In genomic region chr16:24801761-24802302, GRCh38 we compare ENCODE assay signal across 29 cellular contexts. TPM values are rescaled to one million over a fixed set of nuclear protein-coding genes. Genes with fewer than 3 reads are reported as not detected.
DNase-seq lines count a peak whose midpoint lies in the region; ATAC-seq, FAIRE-seq and TF ChIP-seq lines count a peak whose summit lies in the region.
"Had no signal": no experiment of that assay in that cellular context is flagged by ENCODE, and none has a peak within 500 bp of the region (broad histone marks: within the 10 kb centered on the region; RNA-seq: fewer than 3 reads in every experiment).

No MANE protein-coding gene starts in this region.

- intact Hi-C loops in upper lobe of right lung (cut with DNase I) (no loop called here), colonic mucosa (cut with DNase I) (loop anchor here (10.0 kb wide), 1 partner anchor 237 kb away; no protein-coding TSS in a partner anchor)

- H3K9ac ChIP-seq in colonic mucosa (ENCODE audit: low read depth in 2 of 2, low read length in 2 of 2) = no peak overlapping the region

- H3K4me1 ChIP-seq in lung (ENCODE audit: control insufficient read depth in 2 of 2, insufficient read depth in 2 of 2, low read length in 2 of 2) (peaks cover 0 to 3% of the 10 kb centered on the region in 2 donors), upper lobe of right lung (no peaks in the 10 kb centered on the region), colonic mucosa (no peaks in the 10 kb centered on the region)
- H3K4me1 ChIP-seq: adrenal gland, gastroesophageal sphincter had no signal

- 74 to 86% methylated on average over 3 of the region's 3 CpGs for WGBS in lung, 2 donors

- H3K36me3 ChIP-seq in lung (ENCODE audit: control insufficient read depth in 2 of 2, insufficient read depth in 2 of 2, low read length in 2 of 2) (peaks cover 42 to 56% of the 10 kb centered on the region in 2 donors), upper lobe of right lung (peaks cover 99% of the 10 kb centered on the region), colonic mucosa (peaks cover 29% of the 10 kb centered on the region)

- no peak for DNase-seq in stimulated activated naive CD8-positive, alpha-beta T cell treated with anti-CD3 and anti-CD28 coated beads, Interleukin-15, Interleukin-2, amounts not matched to agents 100 U/mL and 50 U/mL, for 24 hours
- DNase-seq in astrocyte of the hippocampus (ENCODE audit: low read depth, low spot score) (peak; percentile 44), lung (ENCODE audit: low spot score) (no peak), upper lobe of right lung (no peak), colonic mucosa (no peak), D721Med (ENCODE audit: insufficient read length, low spot score) (no peak), hippocampal formation (lab: John Stamatoyannopoulos, UW) (no peak)
- DNase-seq: ACHN; activated CD8-positive, alpha-beta memory T cell treated with anti-CD3 and anti-CD28 coated beads, Interleukin-2, amount 10 ng/mL, durations not matched to agents 7 days and 5 days; adrenal gland; DMS79 treated with DMSO at 0.1 percent for 48 hours; natural killer cell; NCI-H1092 treated with DMSO at 0.1 percent for 48 hours; NCI-H187; NCI-H2171 treated with DMSO at 0.1 percent for 48 hours; NCI-H524; NK-92 treated with Interleukin-12 subunit alpha and Interleukin-12 subunit beta, amount 100 ng/mL, for 24 hours; retina; SHP77 treated with DMSO at 0.1 percent for 48 hours; SW 1271; T1000 had no signal

- peaks cover 88% of the 10 kb centered on the region for H3K36me3 Mint-ChIP-seq in stimulated activated naive CD8-positive, alpha-beta T cell treated with anti-CD3 and anti-CD28 coated beads, Interleukin-15, Interleukin-2, amounts not matched to agents 100 ng/mL and 50 ng/mL, for 24 hours (ENCODE audit: low read depth)

- H3K27ac Mint-ChIP-seq in stimulated activated naive CD8-positive, alpha-beta T cell treated with anti-CD3 and anti-CD28 coated beads, Interleukin-15, Interleukin-2, amounts not matched to agents 100 ng/mL and 50 ng/mL, for 24 hours = peak overlapping the region; percentile 59
- H3K27ac Mint-ChIP-seq: activated CD8-positive, alpha-beta memory T cell treated with anti-CD3 and anti-CD28 coated beads, Interleukin-2, amount 10 ng/mL, durations not matched to agents 7 days and 5 days had no signal

- FAIRE-seq in D721Med (lab: Jason Lieb, UNC) = no peak

- no peaks in the 10 kb centered on the region for H3K27me3 ChIP-seq in lung (ENCODE audit: control insufficient read depth, insufficient read depth)
- H3K27me3 ChIP-seq in upper lobe of right lung = no peaks in the 10 kb centered on the region
- no peaks in the 10 kb centered on the region for H3K27me3 ChIP-seq in colonic mucosa
- H3K27me3 ChIP-seq: adrenal gland, gastroesophageal sphincter, hepatocyte had no signal

- no peak overlapping the region for H3K4me3 Mint-ChIP-seq in stimulated activated naive CD8-positive, alpha-beta T cell treated with anti-CD3 and anti-CD28 coated beads, Interleukin-15, Interleukin-2, amounts not matched to agents 100 ng/mL and 50 ng/mL, for 24 hours
- H3K4me3 Mint-ChIP-seq: activated CD8-positive, alpha-beta memory T cell treated with anti-CD3 and anti-CD28 coated beads, Interleukin-2, amount 10 ng/mL, durations not matched to agents 7 days and 5 days; natural killer cell had no signal

- no peak overlapping the region for H3K27ac ChIP-seq in lung (ENCODE audit: low read depth in 1 of 2, low read length in 1 of 2)
- H3K27ac ChIP-seq in upper lobe of right lung = no peak overlapping the region
- no peak overlapping the region for H3K27ac ChIP-seq in colonic mucosa
- H3K27ac ChIP-seq: adrenal gland, coronary artery, gastroesophageal sphincter, hepatocyte, skin epidermis had no signal

- no peaks in the 10 kb centered on the region for H3K9me3 Mint-ChIP-seq in stimulated activated naive CD8-positive, alpha-beta T cell treated with anti-CD3 and anti-CD28 coated beads, Interleukin-15, Interleukin-2, amounts not matched to agents 100 ng/mL and 50 ng/mL, for 24 hours
- H3K9me3 Mint-ChIP-seq: natural killer cell had no signal

- TF ChIP-seq CTCF in lung (IDR thresholded peaks at IDR 0.05; ENCODE audit: control extremely low read depth, extremely low read depth) = no peak
- no peak for TF ChIP-seq CTCF in upper lobe of right lung (IDR thresholded peaks at IDR 0.05)
- no peak for TF ChIP-seq CTCF in colonic mucosa (IDR thresholded peaks at IDR 0.05)
- no peak for TF ChIP-seq CTCF in D721Med (IDR thresholded peaks at IDR 0.05; ENCODE audit: insufficient read depth, missing control alignments)

- no peaks in the 10 kb centered on the region for H3K4me1 Mint-ChIP-seq in stimulated activated naive CD8-positive, alpha-beta T cell treated with anti-CD3 and anti-CD28 coated beads, Interleukin-15, Interleukin-2, amounts not matched to agents 100 ng/mL and 50 ng/mL, for 24 hours (ENCODE audit: low read depth)
- H3K4me1 Mint-ChIP-seq: activated CD8-positive, alpha-beta memory T cell treated with anti-CD3 and anti-CD28 coated beads, Interleukin-2, amount 10 ng/mL, durations not matched to agents 7 days and 5 days; natural killer cell had no signal

- H3K27me3 Mint-ChIP-seq in stimulated activated naive CD8-positive, alpha-beta T cell treated with anti-CD3 and anti-CD28 coated beads, Interleukin-15, Interleukin-2, amounts not matched to agents 100 ng/mL and 50 ng/mL, for 24 hours = no peaks in the 10 kb centered on the region
- H3K27me3 Mint-ChIP-seq: activated CD8-positive, alpha-beta memory T cell treated with anti-CD3 and anti-CD28 coated beads, Interleukin-2, amount 10 ng/mL, durations not matched to agents 7 days and 5 days had no signal

- H3K9me3 ChIP-seq in lung (ENCODE audit: control insufficient read depth in 2 of 2, insufficient read depth in 1 of 2, low read length in 1 of 2) (no peaks in the 10 kb centered on the region), upper lobe of right lung (no peaks in the 10 kb centered on the region), colonic mucosa (no peaks in the 10 kb centered on the region)
- H3K9me3 ChIP-seq: adrenal gland, gastroesophageal sphincter had no signal

- no peak for ATAC-seq in stimulated activated naive CD8-positive, alpha-beta T cell treated with anti-CD3 and anti-CD28 coated beads, Interleukin-15, Interleukin-2, amounts not matched to agents 100 U/mL and 50 U/mL, for 24 hours
- ATAC-seq in lung (ENCODE audit: insufficient read depth, low FRiP score) = peak; percentile 71
- ATAC-seq in upper lobe of right lung = peak; percentile 90
- ATAC-seq: activated CD8-positive, alpha-beta memory T cell treated with anti-CD3 and anti-CD28 coated beads, Interleukin-2, amount 10 ng/mL, durations not matched to agents 7 days and 5 days; gastroesophageal sphincter; natural killer cell had no signal

- no peak overlapping the region for H3K4me3 ChIP-seq in lung
- H3K4me3 ChIP-seq in upper lobe of right lung = no peak overlapping the region
- no peak overlapping the region for H3K4me3 ChIP-seq in colonic mucosa
- H3K4me3 ChIP-seq: adrenal gland, coronary artery, gastroesophageal sphincter, hepatocyte, skin epidermis had no signal

RNA-seq across cellular contexts. Expression of gene SLC5A11, which starts 43.9 kb away (rescaled TPM):
- 1 to 10 TPM in 1 of 2 donors, not detected in 1; 1.1 TPM for total RNA-seq in lung
- polyA plus RNA-seq in lung = under 1 TPM in 1 of 2 donors, not detected in 1; 0.05 TPM
- not detected for total RNA-seq in upper lobe of right lung
- total RNA-seq in colonic mucosa = 1 to 10 TPM in 1 of 2 donors, under 1 TPM in 1; 0.79 to 2.6 TPM
- total RNA-seq: activated CD8-positive, alpha-beta memory T cell treated with anti-CD3 and anti-CD28 coated beads, Interleukin-2, amount 10 ng/mL, durations not matched to agents 7 days and 5 days; M059J; urinary bladder had no signal
- polyA plus RNA-seq: BJ had no signal
